8 cellular contexts compared by ENCODE assay signal in genomic region chr14:78863143-78863542, GRCh38.
A peak's percentile ranks its signal among the peaks of the same experiment; 100 is the strongest.
DNase-seq lines count a peak whose midpoint lies in the region; ATAC-seq and TF ChIP-seq lines count a peak whose summit lies in the region.
"Had no signal": no experiment of that assay in that cellular context is flagged by ENCODE, and none has a peak within 500 bp of the region (broad histone marks: within the 10 kb centered on the region; RNA-seq: fewer than 3 reads in every experiment).

No MANE protein-coding gene starts in this region.

- no peak overlapping the region for H3K18ac ChIP-seq in H9 (ENCODE audit: insufficient read length, low read depth, low read length)

- no peaks in the 10 kb centered on the region for H3K27me3 ChIP-seq in H9 (ENCODE audit: insufficient read depth, low read length)
- H3K27me3 ChIP-seq in neural progenitor cell: no peaks in the 10 kb centered on the region

- H3K36me3 ChIP-seq in neural progenitor cell: no peaks in the 10 kb centered on the region

- DNase-seq in H9 (peak; percentile 53), NCI-H226 (peak; percentile 25), choroid plexus epithelial cell (ENCODE audit: low read depth) (peak; percentile 49), neural progenitor cell (ENCODE audit: low spot score) (peak; percentile 82), glutamatergic neuron (no peak)
- DNase-seq: activated CD8-positive, alpha-beta memory T cell treated with anti-CD3 and anti-CD28 coated beads, Interleukin-2, amount 10 ng/mL, durations not matched to agents 7 days and 5 days had no signal

- no peak overlapping the region for H3K14ac ChIP-seq in H9 (ENCODE audit: insufficient read depth, low read length)

- H3K23ac ChIP-seq in H9 (ENCODE audit: insufficient read length, low read depth, low read length): no peak overlapping the region

- no peak overlapping the region for H3K9ac ChIP-seq in H9 (ENCODE audit: extremely low read depth, insufficient read length, low read length)
- H3K9ac ChIP-seq in neural progenitor cell: no peak overlapping the region

- H3K27ac Mint-ChIP-seq in H9 (no peak overlapping the region), neural progenitor cell (no peak overlapping the region), glutamatergic neuron (ENCODE audit: unreplicated experiment) (no peak overlapping the region)
- H3K27ac Mint-ChIP-seq: activated CD8-positive, alpha-beta memory T cell treated with anti-CD3 and anti-CD28 coated beads, Interleukin-2, amount 10 ng/mL, durations not matched to agents 7 days and 5 days had no signal

- ATAC-seq in HG02973 (IDR thresholded peaks at IDR 0.05; ENCODE audit: unreplicated experiment): no peak
- ATAC-seq in HG03442 (IDR thresholded peaks at IDR 0.05; ENCODE audit: unreplicated experiment): no peak
- ATAC-seq: activated CD8-positive, alpha-beta memory T cell treated with anti-CD3 and anti-CD28 coated beads, Interleukin-2, amount 10 ng/mL, durations not matched to agents 7 days and 5 days had no signal

- H3K4me3 ChIP-seq in choroid plexus epithelial cell (ENCODE audit: low read depth, low read length) (no peak overlapping the region), neural progenitor cell (no peak overlapping the region)

- no peaks in the 10 kb centered on the region for H3K9me3 ChIP-seq in H9 (ENCODE audit: control insufficient read depth, low read depth, low read length)
- no peaks in the 10 kb centered on the region for H3K9me3 ChIP-seq in neural progenitor cell (ENCODE audit: low read depth)

- H4K91ac ChIP-seq in H9 (ENCODE audit: insufficient read length, low read depth, low read length): no peak overlapping the region

- H3K27ac ChIP-seq in H9 (ENCODE audit: insufficient read length, low read depth, low read length) (no peak overlapping the region), neural progenitor cell (no peak overlapping the region)

- H3K4ac ChIP-seq in H9 (ENCODE audit: low read depth, low read length): no peak overlapping the region

- no peaks in the 10 kb centered on the region for H3K4me1 ChIP-seq in H9 (ENCODE audit: insufficient read depth, low read length)
- peaks cover 14% of the 10 kb centered on the region for H3K4me1 ChIP-seq in neural progenitor cell

- H3K36me3 Mint-ChIP-seq in H9 (ENCODE audit: insufficient read depth in 1 of 3, low read depth in 3 of 3) (no peaks in the 10 kb centered on the region), neural progenitor cell (no peaks in the 10 kb centered on the region), glutamatergic neuron (ENCODE audit: unreplicated experiment) (no peaks in the 10 kb centered on the region)
- H3K36me3 Mint-ChIP-seq: activated CD8-positive, alpha-beta memory T cell treated with anti-CD3 and anti-CD28 coated beads, Interleukin-2, amount 10 ng/mL, durations not matched to agents 7 days and 5 days had no signal

- H3T11ph ChIP-seq in H9 (ENCODE audit: low read length): no peak overlapping the region

- no peak overlapping the region for H3K4me2 ChIP-seq in H9 (ENCODE audit: insufficient read depth, insufficient read length, low read length)
- H3K4me2 ChIP-seq in neural progenitor cell: no peak overlapping the region

- no peak overlapping the region for H4K8ac ChIP-seq in H9 (replicated peaks; ENCODE audit: insufficient read length, low read depth, low read length)

- H4K20me1 ChIP-seq in H9 (ENCODE audit: control insufficient read depth, insufficient read depth, insufficient read length): no peaks in the 10 kb centered on the region
- H4K20me1 ChIP-seq in neural progenitor cell (ENCODE audit: low read depth): no peaks in the 10 kb centered on the region

- TF ChIP-seq CTCF in H9 (conservative IDR thresholded peaks at IDR 0.05) (no peak), choroid plexus epithelial cell (conservative IDR thresholded peaks at IDR 0.05; ENCODE audit: low read depth, low read length) (no peak), neural progenitor cell (IDR thresholded peaks at IDR 0.05) (no peak), glutamatergic neuron (IDR thresholded peaks at IDR 0.05; ENCODE audit: partially characterized antibody, unreplicated experiment) (no peak)

- no peak overlapping the region for H3K56ac ChIP-seq in H9 (ENCODE audit: insufficient read length, low read depth, low read length)

- H2BK5ac ChIP-seq in H9 (ENCODE audit: insufficient read length, low read length): no peak overlapping the region

- H3K4me3 Mint-ChIP-seq in H9: no peak overlapping the region
- no peak overlapping the region for H3K4me3 Mint-ChIP-seq in neural progenitor cell
- H3K4me3 Mint-ChIP-seq in glutamatergic neuron (ENCODE audit: unreplicated experiment): no peak overlapping the region
- H3K4me3 Mint-ChIP-seq: activated CD8-positive, alpha-beta memory T cell treated with anti-CD3 and anti-CD28 coated beads, Interleukin-2, amount 10 ng/mL, durations not matched to agents 7 days and 5 days had no signal

- H4K5ac ChIP-seq in H9 (ENCODE audit: insufficient read length, low read depth, low read length): no peak overlapping the region

- H2BK20ac ChIP-seq in H9 (ENCODE audit: low read depth, low read length, poor library complexity, severe bottlenecking): no peak overlapping the region

- H2AK5ac ChIP-seq in H9 (ENCODE audit: insufficient read length, low read length): no peak overlapping the region

- WGBS in H9 (ENCODE audit: extremely low coverage, insufficient read length, low lambda C conversion rate): no CpG with 5 or more reads among the region's 4 CpGs

- H3K27me3 Mint-ChIP-seq in H9 (ENCODE audit: low read depth) (peaks cover 4% of the 10 kb centered on the region; the same call in 1 of the 2 replicates), neural progenitor cell (ENCODE audit: insufficient read depth, low read depth) (peaks cover 2% of the 10 kb centered on the region), glutamatergic neuron (ENCODE audit: unreplicated experiment) (no peaks in the 10 kb centered on the region)
- H3K27me3 Mint-ChIP-seq: activated CD8-positive, alpha-beta memory T cell treated with anti-CD3 and anti-CD28 coated beads, Interleukin-2, amount 10 ng/mL, durations not matched to agents 7 days and 5 days had no signal

- no peak overlapping the region for H2BK15ac ChIP-seq in H9 (ENCODE audit: low read depth, low read length)

- H3K79me2 ChIP-seq in H9 (ENCODE audit: insufficient read depth, low read length): no peaks in the 10 kb centered on the region
- H3K79me2 ChIP-seq in neural progenitor cell (ENCODE audit: low read depth): no peaks in the 10 kb centered on the region

- H2BK120ac ChIP-seq in H9 (ENCODE audit: low read depth, low read length, poor library complexity, severe bottlenecking): no peak overlapping the region

- no peak overlapping the region for H2AFZ ChIP-seq in H9 (ENCODE audit: low read length)
- H2AFZ ChIP-seq in neural progenitor cell (replicated peaks): no peak overlapping the region

- no peak overlapping the region for H2BK12ac ChIP-seq in H9 (ENCODE audit: insufficient read length, low read depth, low read length)

- H3K9me3 Mint-ChIP-seq in H9 (no peaks in the 10 kb centered on the region), neural progenitor cell (no peaks in the 10 kb centered on the region), glutamatergic neuron (ENCODE audit: unreplicated experiment) (no peaks in the 10 kb centered on the region)

- no peaks in the 10 kb centered on the region for H3K23me2 ChIP-seq in H9 (ENCODE audit: insufficient read length, low read depth, low read length, poor library complexity, severe bottlenecking)

- no peaks in the 10 kb centered on the region for H3K79me1 ChIP-seq in H9 (ENCODE audit: insufficient read depth, low read depth, low read length, poor library complexity, severe bottlenecking)

- H3K4me1 Mint-ChIP-seq in H9 (peaks cover 12 to 13% of the 10 kb centered on the region in 2 experiments), neural progenitor cell (peaks cover 16% of the 10 kb centered on the region), glutamatergic neuron (ENCODE audit: low read depth, unreplicated experiment) (no peaks in the 10 kb centered on the region)
- H3K4me1 Mint-ChIP-seq: activated CD8-positive, alpha-beta memory T cell treated with anti-CD3 and anti-CD28 coated beads, Interleukin-2, amount 10 ng/mL, durations not matched to agents 7 days and 5 days had no signal

- peaks cover 14% of the 10 kb centered on the region for H3F3A ChIP-seq in neural progenitor cell (ENCODE audit: low read depth)
